In genomic region chr2:236658974-236659757, GRCh38 we compare ENCODE assay signal across 15 cellular contexts.
DNase-seq lines count a peak whose midpoint lies in the region; ATAC-seq and TF ChIP-seq lines count a peak whose summit lies in the region.
"Had no signal": no experiment of that assay in that cellular context is flagged by ENCODE, and none has a peak within 500 bp of the region (broad histone marks: within the 10 kb centered on the region; RNA-seq: fewer than 3 reads in every experiment).

No MANE protein-coding gene starts in this region.

- POLR2A ChIA-PET in activated CD4-positive, alpha-beta T cell treated with anti-CD3 and anti-CD28 coated beads for 36 hours (lab: Charles Lee), result no interaction called here

- ATAC-seq in activated CD8-positive, alpha-beta memory T cell treated with anti-CD3 and anti-CD28 coated beads, Interleukin-2, amount 10 ng/mL, durations not matched to agents 7 days and 5 days, result no peak
- ATAC-seq in activated CD4-positive, alpha-beta T cell treated with anti-CD3 and anti-CD28 coated beads for 36 hours, result no peak
- ATAC-seq: Panc1 had no signal

- no peaks in the 10 kb centered on the region for H3K36me3 ChIP-seq in endodermal cell (ENCODE audit: control insufficient read depth, insufficient read depth, low read length)
- no peaks in the 10 kb centered on the region for H3K36me3 ChIP-seq in vagina

- DNase-seq in activated CD8-positive, alpha-beta memory T cell treated with anti-CD3 and anti-CD28 coated beads for 24 hours, result peak; percentile 30
- no peak for DNase-seq in activated CD8-positive, alpha-beta memory T cell treated with anti-CD3 and anti-CD28 coated beads, Interleukin-2, amount 10 ng/mL, durations not matched to agents 7 days and 5 days
- no peak for DNase-seq in endodermal cell
- DNase-seq in mucosa of gallbladder (ENCODE audit: low spot score), result peak; percentile 7
- DNase-seq in vagina (ENCODE audit: extremely low spot score in 2 of 2), result peak; percentile 40 to 86
- DNase-seq in activated CD4-positive, alpha-beta T cell treated with anti-CD3 and anti-CD28 coated beads for 36 hours, result no peak
- no peak for DNase-seq in stimulated activated CD4-positive, alpha-beta T cell treated with anti-CD3 and anti-CD28 coated beads, Interleukin-4, amount 100 ng/mL, for 24 hours
- no peak for DNase-seq in HK-2 (ENCODE audit: unreplicated experiment)
- DNase-seq: COR-L47, DMS53, HFFc6, KBM-7, SHP77 treated with DMSO at 0.1 percent for 48 hours had no signal

- CTCF ChIA-PET in activated CD8-positive, alpha-beta memory T cell treated with anti-CD3 and anti-CD28 coated beads, Interleukin-2, amount 10 ng/mL, durations not matched to agents 7 days and 5 days (lab: Charles Lee), result no interaction called here
- CTCF ChIA-PET in activated CD4-positive, alpha-beta T cell treated with anti-CD3 and anti-CD28 coated beads for 36 hours (lab: Charles Lee), result no interaction called here

- H3K9me3 ChIP-seq in endodermal cell (ENCODE audit: control insufficient read depth, low read length) (no peaks in the 10 kb centered on the region), vagina (no peaks in the 10 kb centered on the region)

- no peaks in the 10 kb centered on the region for H3K4me1 Mint-ChIP-seq in activated CD8-positive, alpha-beta memory T cell treated with anti-CD3 and anti-CD28 coated beads, Interleukin-2, amount 10 ng/mL, durations not matched to agents 7 days and 5 days
- H3K4me1 Mint-ChIP-seq in endodermal cell, result peaks cover 38% of the 10 kb centered on the region
- H3K4me1 Mint-ChIP-seq in activated CD4-positive, alpha-beta T cell treated with anti-CD3 and anti-CD28 coated beads for 36 hours, result no peaks in the 10 kb centered on the region

- no peak overlapping the region for H3K4me3 Mint-ChIP-seq in activated CD8-positive, alpha-beta memory T cell treated with anti-CD3 and anti-CD28 coated beads, Interleukin-2, amount 10 ng/mL, durations not matched to agents 7 days and 5 days
- peak overlapping the region; percentile 1 for H3K4me3 Mint-ChIP-seq in endodermal cell
- no peak overlapping the region for H3K4me3 Mint-ChIP-seq in activated CD4-positive, alpha-beta T cell treated with anti-CD3 and anti-CD28 coated beads for 36 hours
- H3K4me3 Mint-ChIP-seq: HFFc6 had no signal

- no peak for TF ChIP-seq POLR2A in vagina (IDR thresholded peaks at IDR 0.05)

- 91 to 92% methylated on average over 9 to 16 of the region's 16 CpGs for WGBS in endodermal cell (ENCODE audit: insufficient coverage in 1 of 2, insufficient read length in 1 of 2), 2 experiments

- H3K27ac ChIP-seq in endodermal cell (ENCODE audit: low read depth, low read length) (no peak overlapping the region), vagina (peak overlapping the region; percentile 0)

- H3K36me3 Mint-ChIP-seq in activated CD8-positive, alpha-beta memory T cell treated with anti-CD3 and anti-CD28 coated beads, Interleukin-2, amount 10 ng/mL, durations not matched to agents 7 days and 5 days, result no peaks in the 10 kb centered on the region
- no peaks in the 10 kb centered on the region for H3K36me3 Mint-ChIP-seq in endodermal cell (ENCODE audit: low read depth)
- H3K36me3 Mint-ChIP-seq in activated CD4-positive, alpha-beta T cell treated with anti-CD3 and anti-CD28 coated beads for 36 hours (ENCODE audit: low read depth), result no peaks in the 10 kb centered on the region
- H3K36me3 Mint-ChIP-seq: CD14-positive monocyte had no signal

- no peak overlapping the region for H3K4me3 ChIP-seq in endodermal cell (ENCODE audit: low read length)
- no peak overlapping the region for H3K4me3 ChIP-seq in vagina

- H3K27me3 ChIP-seq in endodermal cell (ENCODE audit: control insufficient read depth, insufficient read depth, low read length, poor library complexity, severe bottlenecking) (no peaks in the 10 kb centered on the region), vagina (no peaks in the 10 kb centered on the region)

- intact Hi-C loops in vagina (cut with DNase I), result no loop called here
- intact Hi-C loops in activated CD4-positive, alpha-beta T cell treated with anti-CD3 and anti-CD28 coated beads for 36 hours (cut with DNase I, micrococcal nuclease), result no loop called here

- peaks cover 20% of the 10 kb centered on the region for H3K4me1 ChIP-seq in endodermal cell (ENCODE audit: control insufficient read depth, insufficient read depth, low read length)
- H3K4me1 ChIP-seq in vagina, result peaks cover 52% of the 10 kb centered on the region

- H3K9me3 Mint-ChIP-seq in activated CD8-positive, alpha-beta memory T cell treated with anti-CD3 and anti-CD28 coated beads, Interleukin-2, amount 10 ng/mL, durations not matched to agents 7 days and 5 days (ENCODE audit: low read depth), result no peaks in the 10 kb centered on the region
- no peaks in the 10 kb centered on the region for H3K9me3 Mint-ChIP-seq in endodermal cell
- no peaks in the 10 kb centered on the region for H3K9me3 Mint-ChIP-seq in activated CD4-positive, alpha-beta T cell treated with anti-CD3 and anti-CD28 coated beads for 36 hours (ENCODE audit: low read depth)

- H3K27me3 Mint-ChIP-seq in activated CD8-positive, alpha-beta memory T cell treated with anti-CD3 and anti-CD28 coated beads, Interleukin-2, amount 10 ng/mL, durations not matched to agents 7 days and 5 days, result peaks cover 24% of the 10 kb centered on the region
- H3K27me3 Mint-ChIP-seq in endodermal cell (ENCODE audit: insufficient read depth), result peaks cover 4% of the 10 kb centered on the region
- H3K27me3 Mint-ChIP-seq in activated CD4-positive, alpha-beta T cell treated with anti-CD3 and anti-CD28 coated beads for 36 hours, result peaks cover 24% of the 10 kb centered on the region

- TF ChIP-seq CTCF in endodermal cell (conservative IDR thresholded peaks at IDR 0.05) (no peak), vagina (IDR thresholded peaks at IDR 0.05) (no peak)

- no peak overlapping the region for H3K9ac ChIP-seq in endodermal cell (ENCODE audit: extremely low read depth, low read length, poor library complexity, severe bottlenecking)

- no peak overlapping the region for H3K27ac Mint-ChIP-seq in activated CD8-positive, alpha-beta memory T cell treated with anti-CD3 and anti-CD28 coated beads, Interleukin-2, amount 10 ng/mL, durations not matched to agents 7 days and 5 days
- H3K27ac Mint-ChIP-seq in endodermal cell, result no peak overlapping the region
- H3K27ac Mint-ChIP-seq in activated CD4-positive, alpha-beta T cell treated with anti-CD3 and anti-CD28 coated beads for 36 hours, result no peak overlapping the region
- H3K27ac Mint-ChIP-seq: HFFc6 had no signal

Comparison
In these comparisons a context has a peak if more than half of its experiments do, and no peak if none do; other contexts are left out.
1. DNase-seq: peak in activated CD8-positive, alpha-beta memory T cell treated with anti-CD3 and anti-CD28 coated beads for 24 hours (single experiment), mucosa of gallbladder (single experiment) and vagina (2 of 2); none in activated CD8-positive, alpha-beta memory T cell treated with anti-CD3 and anti-CD28 coated beads, Interleukin-2, amount 10 ng/mL, durations not matched to agents 7 days and 5 days (single experiment), endodermal cell (single experiment), activated CD4-positive, alpha-beta T cell treated with anti-CD3 and anti-CD28 coated beads for 36 hours (single experiment), stimulated activated CD4-positive, alpha-beta T cell treated with anti-CD3 and anti-CD28 coated beads, Interleukin-4, amount 100 ng/mL, for 24 hours (single experiment) and HK-2 (single experiment).